ENCODE assay signal across 26 cellular contexts in genomic region chr9:28970241-28970654, GRCh38.
DNase-seq lines count a peak whose midpoint lies in the region; ATAC-seq, FAIRE-seq and TF ChIP-seq lines count a peak whose summit lies in the region.
"Had no signal": no experiment of that assay in that cellular context is flagged by ENCODE, and none has a peak within 500 bp of the region (broad histone marks: within the 10 kb centered on the region; RNA-seq: fewer than 3 reads in every experiment).

No MANE protein-coding gene starts in this region.

- H3K4me3 Mint-ChIP-seq in WTC11, result peak overlapping the region; percentile 48
- H3K4me3 Mint-ChIP-seq: CD4-positive, alpha-beta T cell; IgD-negative memory B cell had no signal

- H3K14ac ChIP-seq in neuronal stem cell (ENCODE audit: low read length), result no peak overlapping the region

- H4K91ac ChIP-seq in neuronal stem cell (ENCODE audit: low read depth, low read length, poor library complexity), result no peak overlapping the region

- H3K4me3 ChIP-seq in H7 (ENCODE audit: insufficient read depth, low read depth, low read length) (no peak overlapping the region), iPS DF 6.9 (ENCODE audit: low read length) (no peak overlapping the region), neuronal stem cell (ENCODE audit: low read length in 2 of 2) (no peak overlapping the region), right lobe of liver (no peak overlapping the region), small intestine (ENCODE audit: low read depth in 1 of 2, low read length in 2 of 2) (no peak overlapping the region)
- H3K4me3 ChIP-seq: BLaER1 treated with 17β-estradiol and CSF1 and Interleukin-3, amounts not matched to agents 10 nM and 100 nM had no signal

- H2BK5ac ChIP-seq in neuronal stem cell (ENCODE audit: low read length), result no peak overlapping the region

- H2AK5ac ChIP-seq in neuronal stem cell (ENCODE audit: low read depth, low read length), result no peak overlapping the region

- no peak for TF ChIP-seq POLR2A in right lobe of liver (IDR thresholded peaks at IDR 0.05)

- no peaks in the 10 kb centered on the region; the same call in 1 of the 2 replicates for H3K27me3 Mint-ChIP-seq in WTC11 (ENCODE audit: low read depth)
- H3K27me3 Mint-ChIP-seq: CD4-positive, alpha-beta T cell; IgD-negative memory B cell had no signal

- no peak overlapping the region for H3K9ac ChIP-seq in neuronal stem cell (ENCODE audit: low read depth, low read length, poor library complexity)
- H3K9ac ChIP-seq: BLaER1 treated with 17β-estradiol and CSF1 and Interleukin-3, amounts not matched to agents 10 nM and 100 nM; KMS-11 had no signal

- H3K36me3 Mint-ChIP-seq in WTC11, result peaks cover 29% of the 10 kb centered on the region
- H3K36me3 Mint-ChIP-seq: IgD-negative memory B cell had no signal

- no peak overlapping the region for H3K4ac ChIP-seq in neuronal stem cell (ENCODE audit: low read length)

- H2BK120ac ChIP-seq in neuronal stem cell (ENCODE audit: low read depth, low read length), result no peak overlapping the region

- H3K79me1 ChIP-seq in neuronal stem cell (ENCODE audit: low read depth, low read length), result no peaks in the 10 kb centered on the region

- H3K27ac ChIP-seq in iPS DF 6.9 (ENCODE audit: low read length) (peak overlapping the region; percentile 81), neuronal stem cell (replicated peaks; ENCODE audit: low read length) (no peak overlapping the region), right lobe of liver (no peak overlapping the region), small intestine (ENCODE audit: low read depth in 1 of 2, low read length in 1 of 2) (no peak overlapping the region)
- H3K27ac ChIP-seq: BLaER1 treated with 17β-estradiol and CSF1 and Interleukin-3, amounts not matched to agents 10 nM and 100 nM; KMS-11 had no signal

- H3K9me3 Mint-ChIP-seq in WTC11, result peaks cover 24% of the 10 kb centered on the region
- H3K9me3 Mint-ChIP-seq: CD4-positive, alpha-beta T cell had no signal

- POLR2A ChIA-PET in WTC11 (lab: Charles Lee), result interaction anchor here (0.6 to 0.9 kb wide), 2 partner anchors 18 to 189 kb away, joined by 3 to 4 read pairs; no protein-coding TSS in a partner anchor

- peak overlapping the region; percentile 90 for H3K27ac Mint-ChIP-seq in WTC11
- H3K27ac Mint-ChIP-seq: CD4-positive, alpha-beta T cell; IgD-negative memory B cell had no signal

- peaks cover 71% of the 10 kb centered on the region for H3K4me1 Mint-ChIP-seq in WTC11
- H3K4me1 Mint-ChIP-seq: IgD-negative memory B cell had no signal

- WGBS in iPS DF 6.9 (ENCODE audit: insufficient coverage, insufficient read length), result no CpG with 5 or more reads among the region's 3 CpGs
- no CpG with 5 or more reads among the region's 3 CpGs for WGBS in neuronal stem cell (ENCODE audit: extremely low coverage in 2 of 2, insufficient read length in 2 of 2, insufficient replicate concordance in 1 of 2), 2 donors
- WGBS in right lobe of liver (ENCODE audit: insufficient coverage, low coverage, low lambda C conversion rate, missing lambda C conversion rate), result 14% methylated on average over 3 of the region's 3 CpGs
- WGBS in small intestine, 3 donors, result 23 to 45% (median 32%) methylated on average over 3 of the region's 3 CpGs

- H3K9me3 ChIP-seq in iPS DF 6.9 (ENCODE audit: control insufficient read depth, insufficient read depth, low read length), result no peaks in the 10 kb centered on the region; the same call in 1 of the 2 replicates
- no peaks in the 10 kb centered on the region for H3K9me3 ChIP-seq in neuronal stem cell (replicated peaks in 1 of 2; ENCODE audit: control insufficient read depth in 2 of 2, insufficient read depth in 1 of 2, low read depth in 1 of 2, low read length in 2 of 2)
- no peaks in the 10 kb centered on the region for H3K9me3 ChIP-seq in right lobe of liver
- H3K9me3 ChIP-seq in small intestine (ENCODE audit: control insufficient read depth, low read depth), result no peaks in the 10 kb centered on the region

- no peak overlapping the region for H3K18ac ChIP-seq in neuronal stem cell (ENCODE audit: low read length)

- intact Hi-C loops in right lobe of liver (cut with DNase I), result no loop called here

- CTCF ChIA-PET in WTC11 (lab: Charles Lee), result interaction anchor here (1.9 kb wide), 1 partner anchor 195 kb away, joined by 6 read pairs; no protein-coding TSS in a partner anchor

- no peaks in the 10 kb centered on the region for H3K27me3 ChIP-seq in H7 (ENCODE audit: control insufficient read depth, insufficient read depth, low read length)
- no peaks in the 10 kb centered on the region for H3K27me3 ChIP-seq in iPS DF 6.9 (ENCODE audit: control insufficient read depth, insufficient read depth, low read length)
- H3K27me3 ChIP-seq in neuronal stem cell (ENCODE audit: control insufficient read depth in 3 of 3, insufficient read depth in 3 of 3, low read depth in 1 of 3, low read length in 3 of 3), result no peaks in the 10 kb centered on the region
- H3K27me3 ChIP-seq in right lobe of liver, result no peaks in the 10 kb centered on the region
- no peaks in the 10 kb centered on the region for H3K27me3 ChIP-seq in small intestine (ENCODE audit: control insufficient read depth in 2 of 2, insufficient read depth in 2 of 2, low read length in 2 of 2)
- H3K27me3 ChIP-seq: BLaER1 treated with 17β-estradiol and CSF1 and Interleukin-3, amounts not matched to agents 10 nM and 100 nM had no signal

- H3K36me3 ChIP-seq in H7 (replicated peaks; ENCODE audit: control insufficient read depth, insufficient read depth, low read length) (no peaks in the 10 kb centered on the region; the same call in 1 of the 2 replicates), iPS DF 6.9 (ENCODE audit: control insufficient read depth, insufficient read depth, low read length) (no peaks in the 10 kb centered on the region), neuronal stem cell (replicated peaks in 1 of 2; ENCODE audit: control insufficient read depth in 2 of 2, insufficient read depth in 2 of 2, low read length in 2 of 2) (no peaks in the 10 kb centered on the region), right lobe of liver (no peaks in the 10 kb centered on the region), small intestine (ENCODE audit: control insufficient read depth in 2 of 2, insufficient read depth in 2 of 2, low read length in 2 of 2) (no peaks in the 10 kb centered on the region)
- H3K36me3 ChIP-seq: BLaER1 treated with 17β-estradiol and CSF1 and Interleukin-3, amounts not matched to agents 10 nM and 100 nM had no signal

- peak overlapping the region; percentile 25 for H2AFZ ChIP-seq in neuronal stem cell (ENCODE audit: low read length)

- peak; percentile 86 for ATAC-seq in WTC11
- ATAC-seq in right lobe of liver, result no peak
- ATAC-seq in HG03045 (IDR thresholded peaks at IDR 0.05; ENCODE audit: unreplicated experiment), result no peak
- no peak for ATAC-seq in GM18907 (IDR thresholded peaks at IDR 0.05; ENCODE audit: unreplicated experiment)

- H2BK15ac ChIP-seq in neuronal stem cell (ENCODE audit: low read length), result no peak overlapping the region

- H3K4me1 ChIP-seq in iPS DF 6.9 (ENCODE audit: control insufficient read depth, insufficient read depth, low read length) (peaks cover 8% of the 10 kb centered on the region; the same call in 1 of the 2 replicates), neuronal stem cell (ENCODE audit: control insufficient read depth in 2 of 2, insufficient read depth in 1 of 2, low read depth in 1 of 2, low read length in 2 of 2) (no peaks in the 10 kb centered on the region), right lobe of liver (no peaks in the 10 kb centered on the region), small intestine (ENCODE audit: control insufficient read depth in 2 of 2, insufficient read depth in 1 of 2, low read depth in 1 of 2, low read length in 1 of 2) (no peaks in the 10 kb centered on the region)

- H2BK12ac ChIP-seq in neuronal stem cell (ENCODE audit: low read length), result no peak overlapping the region

- FAIRE-seq in small intestine (lab: Jason Lieb, UNC), result no peak
- FAIRE-seq: A204.1, GM12891, H54, HTR-8/SVneo had no signal

- no peak overlapping the region for H3K23ac ChIP-seq in neuronal stem cell (ENCODE audit: low read depth, low read length, poor library complexity)

- no peak overlapping the region for H3K4me2 ChIP-seq in neuronal stem cell (ENCODE audit: insufficient read depth, low read length, poor library complexity, severe bottlenecking)
- H3K4me2 ChIP-seq: BLaER1 treated with 17β-estradiol and CSF1 and Interleukin-3, amounts not matched to agents 10 nM and 100 nM; KMS-11 had no signal

- TF ChIP-seq CTCF in WTC11 (IDR thresholded peaks at IDR 0.05), result no peak
- no peak for TF ChIP-seq CTCF in right lobe of liver (IDR thresholded peaks at IDR 0.05)

- DNase-seq in H7, result peak; percentile 12
- peak; percentile 43 for DNase-seq in WTC11 (ENCODE audit: low spot score)
- peak; percentile 87 for DNase-seq in iPS DF 6.9 (ENCODE audit: low read depth, low spot score)
- DNase-seq in neuronal stem cell (ENCODE audit: low spot score), result no peak
- DNase-seq in right lobe of liver, result no peak
- DNase-seq in small intestine, result no peak
- DNase-seq: AML-193; CD4-positive, alpha-beta T cell; COR-L47; DMS53; GF-D8; MM.1S; NCI-H2029; NCI-H2227 treated with DMSO at 0.1 percent for 48 hours; NCI-H526 treated with DMSO at 0.1 percent for 48 hours; Right ventricle myocardium superior; RPMI8226 had no signal

- H4K8ac ChIP-seq in neuronal stem cell (ENCODE audit: low read depth, low read length), result no peak overlapping the region

TF ChIP-seq in WTC11, 78 proteins besides CTCF, POLR2A, EP300 and RAD21 (continues in another document):
- TF ChIP-seq ZNF281 (CRISPR knock-in tag; IDR thresholded peaks at IDR 0.05) (peak; percentile 93), SP1 (CRISPR knock-in tag; conservative IDR thresholded peaks at IDR 0.05) (peak; percentile 60; the same call in 1 of the 2 replicates), NR3C1 (CRISPR knock-in tag; conservative IDR thresholded peaks at IDR 0.05; ENCODE audit: low read depth) (no peak), ETV6 (CRISPR knock-in tag; IDR thresholded peaks at IDR 0.05) (peak; percentile 31; the same call in 1 of the 2 replicates)

Comparison
In these comparisons a context has a peak if more than half of its experiments do, and no peak if none do; other contexts are left out.
1. DNase-seq: peak in H7 (single experiment), WTC11 (single experiment) and iPS DF 6.9 (single experiment); none in neuronal stem cell (single experiment), right lobe of liver (0 of 3) and small intestine (single experiment).